Comparison of ENCODE assay signal across 1 cellular context in the genomic region with DNA sequence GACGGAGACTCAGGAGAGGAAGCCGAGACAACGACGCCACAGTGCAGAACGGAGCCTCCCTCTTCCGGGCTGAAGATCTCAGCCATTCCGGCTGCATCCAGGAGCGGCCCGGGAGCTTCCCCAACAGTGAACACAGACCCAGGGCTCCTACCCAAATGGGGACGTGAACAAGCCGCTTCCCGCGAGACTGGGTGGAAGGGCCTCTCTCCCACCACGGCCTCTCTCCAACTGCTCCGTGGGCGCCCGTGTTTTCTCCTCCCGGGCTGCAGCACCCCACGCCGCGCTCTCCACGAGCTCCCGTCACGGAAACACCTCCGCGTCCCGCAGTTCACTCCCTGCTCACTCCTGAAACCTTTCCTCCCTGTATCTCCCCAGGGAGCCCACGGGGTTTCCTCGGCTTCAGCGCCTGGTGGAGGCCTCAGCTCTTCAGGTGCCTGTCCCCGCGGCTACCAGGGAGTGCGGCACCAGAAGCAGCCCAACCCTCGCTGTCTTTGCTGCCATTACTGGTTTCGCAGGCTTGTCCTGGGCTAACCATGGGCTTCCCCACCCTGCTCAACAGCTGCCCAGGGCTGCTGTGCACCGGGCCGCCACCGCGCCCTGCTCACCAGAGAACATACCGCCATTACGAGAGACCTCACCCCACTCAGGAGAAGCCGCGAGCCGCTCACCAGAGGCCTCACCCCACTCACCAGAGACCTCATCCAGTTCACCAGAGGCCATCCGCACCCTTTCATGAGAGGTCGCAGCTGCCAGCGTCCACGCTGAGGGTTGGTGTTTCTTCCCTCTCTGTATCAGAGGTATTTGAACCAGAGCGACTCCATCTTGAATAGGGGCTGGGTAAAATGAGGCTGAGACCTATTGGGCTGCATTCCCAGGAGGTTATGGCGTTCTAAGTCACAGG.
TF ChIP-seq lines count a peak whose summit lies in the region.

No MANE protein-coding gene starts in this region.

TF ChIP-seq in K562, 482 proteins besides CTCF, POLR2A, EP300 and RAD21 (continued from another document and continues in another):
- TF ChIP-seq, protein P1, sequence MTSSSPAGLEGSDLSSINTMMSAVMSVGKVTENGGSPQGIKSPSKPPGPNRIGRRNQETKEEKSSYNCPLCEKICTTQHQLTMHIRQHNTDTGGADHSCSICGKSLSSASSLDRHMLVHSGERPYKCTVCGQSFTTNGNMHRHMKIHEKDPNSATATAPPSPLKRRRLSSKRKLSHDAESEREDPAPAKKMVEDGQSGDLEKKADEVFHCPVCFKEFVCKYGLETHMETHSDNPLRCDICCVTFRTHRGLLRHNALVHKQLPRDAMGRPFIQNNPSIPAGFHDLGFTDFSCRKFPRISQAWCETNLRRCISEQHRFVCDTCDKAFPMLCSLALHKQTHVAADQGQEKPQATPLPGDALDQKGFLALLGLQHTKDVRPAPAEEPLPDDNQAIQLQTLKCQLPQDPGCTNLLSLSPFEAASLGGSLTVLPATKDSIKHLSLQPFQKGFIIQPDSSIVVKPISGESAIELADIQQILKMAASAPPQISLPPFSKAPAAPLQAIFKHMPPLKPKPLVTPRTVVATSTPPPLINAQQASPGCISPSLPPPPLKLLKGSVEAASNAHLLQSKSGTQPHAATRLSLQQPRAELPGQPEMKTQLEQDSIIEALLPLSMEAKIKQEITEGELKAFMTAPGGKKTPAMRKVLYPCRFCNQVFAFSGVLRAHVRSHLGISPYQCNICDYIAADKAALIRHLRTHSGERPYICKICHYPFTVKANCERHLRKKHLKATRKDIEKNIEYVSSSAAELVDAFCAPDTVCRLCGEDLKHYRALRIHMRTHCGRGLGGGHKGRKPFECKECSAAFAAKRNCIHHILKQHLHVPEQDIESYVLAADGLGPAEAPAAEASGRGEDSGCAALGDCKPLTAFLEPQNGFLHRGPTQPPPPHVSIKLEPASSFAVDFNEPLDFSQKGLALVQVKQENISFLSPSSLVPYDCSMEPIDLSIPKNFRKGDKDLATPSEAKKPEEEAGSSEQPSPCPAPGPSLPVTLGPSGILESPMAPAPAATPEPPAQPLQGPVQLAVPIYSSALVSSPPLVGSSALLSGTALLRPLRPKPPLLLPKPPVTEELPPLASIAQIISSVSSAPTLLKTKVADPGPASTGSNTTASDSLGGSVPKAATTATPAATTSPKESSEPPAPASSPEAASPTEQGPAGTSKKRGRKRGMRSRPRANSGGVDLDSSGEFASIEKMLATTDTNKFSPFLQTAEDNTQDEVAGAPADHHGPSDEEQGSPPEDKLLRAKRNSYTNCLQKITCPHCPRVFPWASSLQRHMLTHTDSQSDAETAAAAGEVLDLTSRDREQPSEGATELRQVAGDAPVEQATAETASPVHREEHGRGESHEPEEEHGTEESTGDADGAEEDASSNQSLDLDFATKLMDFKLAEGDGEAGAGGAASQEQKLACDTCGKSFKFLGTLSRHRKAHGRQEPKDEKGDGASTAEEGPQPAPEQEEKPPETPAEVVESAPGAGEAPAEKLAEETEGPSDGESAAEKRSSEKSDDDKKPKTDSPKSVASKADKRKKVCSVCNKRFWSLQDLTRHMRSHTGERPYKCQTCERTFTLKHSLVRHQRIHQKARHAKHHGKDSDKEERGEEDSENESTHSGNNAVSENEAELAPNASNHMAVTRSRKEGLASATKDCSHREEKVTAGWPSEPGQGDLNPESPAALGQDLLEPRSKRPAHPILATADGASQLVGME (CRISPR knock-in tag; IDR thresholded peaks at IDR 0.05), result peak; percentile 100
- TF ChIP-seq, protein P2, sequence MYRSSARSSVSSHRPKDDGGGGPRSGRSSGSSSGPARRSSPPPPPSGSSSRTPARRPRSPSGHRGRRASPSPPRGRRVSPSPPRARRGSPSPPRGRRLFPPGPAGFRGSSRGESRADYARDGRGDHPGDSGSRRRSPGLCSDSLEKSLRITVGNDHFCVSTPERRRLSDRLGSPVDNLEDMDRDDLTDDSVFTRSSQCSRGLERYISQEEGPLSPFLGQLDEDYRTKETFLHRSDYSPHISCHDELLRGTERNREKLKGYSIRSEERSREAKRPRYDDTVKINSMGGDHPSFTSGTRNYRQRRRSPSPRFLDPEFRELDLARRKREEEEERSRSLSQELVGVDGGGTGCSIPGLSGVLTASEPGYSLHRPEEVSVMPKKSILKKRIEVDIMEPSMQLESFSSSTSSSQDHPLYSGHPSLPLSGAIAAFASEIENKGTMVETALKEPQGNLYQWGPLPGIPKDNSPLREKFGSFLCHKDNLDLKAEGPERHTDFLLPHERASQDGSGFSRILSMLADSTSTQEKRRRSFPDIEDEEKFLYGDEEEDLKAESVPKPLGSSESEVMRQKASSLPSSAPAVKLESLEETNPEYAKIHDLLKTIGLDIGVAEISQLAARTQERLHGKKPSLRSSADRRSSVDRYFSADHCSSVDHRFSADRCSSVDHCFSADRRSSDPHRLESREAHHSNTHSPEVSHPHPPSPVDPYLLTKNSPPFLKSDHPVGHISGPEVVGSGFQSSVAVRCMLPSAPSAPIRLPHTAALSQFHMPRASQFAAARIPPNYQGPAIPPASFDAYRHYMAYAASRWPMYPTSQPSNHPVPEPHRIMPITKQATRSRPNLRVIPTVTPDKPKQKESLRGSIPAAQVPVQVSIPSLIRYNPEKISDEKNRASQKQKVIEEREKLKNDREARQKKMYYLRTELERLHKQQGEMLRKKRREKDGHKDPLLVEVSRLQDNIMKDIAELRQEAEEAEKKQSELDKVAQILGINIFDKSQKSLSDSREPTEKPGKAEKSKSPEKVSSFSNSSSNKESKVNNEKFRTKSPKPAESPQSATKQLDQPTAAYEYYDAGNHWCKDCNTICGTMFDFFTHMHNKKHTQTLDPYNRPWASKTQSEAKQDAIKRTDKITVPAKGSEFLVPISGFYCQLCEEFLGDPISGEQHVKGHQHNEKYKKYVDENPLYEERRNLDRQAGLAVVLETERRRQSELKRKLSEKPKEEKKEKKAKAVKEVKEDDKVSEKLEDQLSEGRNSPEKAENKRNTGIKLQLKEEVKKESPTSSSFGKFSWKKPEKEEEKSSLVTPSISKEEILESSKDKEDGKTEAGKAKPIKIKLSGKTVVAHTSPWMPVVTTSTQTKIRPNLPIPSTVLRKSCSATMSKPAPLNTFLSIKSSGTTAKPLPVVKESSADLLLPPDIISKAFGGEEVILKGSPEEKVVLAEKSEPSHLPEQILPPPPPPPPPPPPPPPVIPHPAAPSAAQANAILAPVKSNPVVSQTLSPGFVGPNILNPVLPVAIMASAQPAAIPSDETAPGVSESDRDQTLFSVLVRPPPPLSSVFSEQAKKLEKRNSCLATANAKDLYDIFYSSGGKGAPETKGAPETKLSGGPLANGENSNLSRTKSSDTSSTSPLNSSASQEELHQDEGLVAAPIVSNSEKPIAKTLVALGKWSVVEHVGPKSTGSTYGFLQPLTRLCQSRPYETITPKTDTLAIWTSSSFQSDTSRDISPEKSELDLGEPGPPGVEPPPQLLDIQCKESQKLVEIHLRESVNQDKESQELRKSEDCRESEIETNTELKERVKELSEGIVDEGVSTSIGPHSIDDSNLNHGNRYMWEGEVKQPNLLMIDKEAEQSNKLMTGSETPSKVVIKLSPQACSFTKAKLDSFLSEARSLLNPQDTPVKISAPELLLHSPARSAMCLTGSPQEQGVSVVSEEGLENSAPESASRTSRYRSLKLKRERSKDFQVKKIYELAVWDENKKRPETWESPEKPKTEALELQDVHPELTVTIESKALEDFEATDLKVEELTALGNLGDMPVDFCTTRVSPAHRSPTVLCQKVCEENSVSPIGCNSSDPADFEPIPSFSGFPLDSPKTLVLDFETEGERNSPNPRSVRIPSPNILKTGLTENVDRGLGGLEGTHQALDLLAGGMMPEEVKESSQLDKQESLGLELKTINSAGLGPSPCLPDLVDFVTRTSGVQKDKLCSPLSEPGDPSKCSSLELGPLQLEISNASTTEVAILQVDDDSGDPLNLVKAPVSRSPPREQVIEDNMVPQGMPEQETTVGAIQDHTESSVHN (IDR thresholded peaks at IDR 0.05; ENCODE audit: borderline replicate concordance in 1 of 2, low read depth in 1 of 2), result no peak
- TF ChIP-seq KDM4B (IDR thresholded peaks at IDR 0.05; ENCODE audit: borderline replicate concordance in 2 of 2, low read depth in 1 of 2) (no peak), ZNF124 (CRISPR knock-in tag; IDR thresholded peaks at IDR 0.05) (no peak), PCBP2 (IDR thresholded peaks at IDR 0.05; ENCODE audit: low read depth, low read length, poor library complexity, severe bottlenecking) (no peak), CBFA2T3 (IDR thresholded peaks at IDR 0.05) (no peak), NCOR1 (IDR thresholded peaks at IDR 0.05) (no peak), ZNF165 (CRISPR knock-in tag; IDR thresholded peaks at IDR 0.05; ENCODE audit: borderline replicate concordance) (peak; percentile 100), ZNF586 (CRISPR knock-in tag; conservative IDR thresholded peaks at IDR 0.05) (peak; percentile 98), FOS (IDR thresholded peaks at IDR 0.05; ENCODE audit: extremely low read depth, insufficient read length) (no peak), FUS (optimal IDR thresholded peaks at IDR 0.05; ENCODE audit: low read depth, low read length) (no peak)
- TF ChIP-seq, protein P3, sequence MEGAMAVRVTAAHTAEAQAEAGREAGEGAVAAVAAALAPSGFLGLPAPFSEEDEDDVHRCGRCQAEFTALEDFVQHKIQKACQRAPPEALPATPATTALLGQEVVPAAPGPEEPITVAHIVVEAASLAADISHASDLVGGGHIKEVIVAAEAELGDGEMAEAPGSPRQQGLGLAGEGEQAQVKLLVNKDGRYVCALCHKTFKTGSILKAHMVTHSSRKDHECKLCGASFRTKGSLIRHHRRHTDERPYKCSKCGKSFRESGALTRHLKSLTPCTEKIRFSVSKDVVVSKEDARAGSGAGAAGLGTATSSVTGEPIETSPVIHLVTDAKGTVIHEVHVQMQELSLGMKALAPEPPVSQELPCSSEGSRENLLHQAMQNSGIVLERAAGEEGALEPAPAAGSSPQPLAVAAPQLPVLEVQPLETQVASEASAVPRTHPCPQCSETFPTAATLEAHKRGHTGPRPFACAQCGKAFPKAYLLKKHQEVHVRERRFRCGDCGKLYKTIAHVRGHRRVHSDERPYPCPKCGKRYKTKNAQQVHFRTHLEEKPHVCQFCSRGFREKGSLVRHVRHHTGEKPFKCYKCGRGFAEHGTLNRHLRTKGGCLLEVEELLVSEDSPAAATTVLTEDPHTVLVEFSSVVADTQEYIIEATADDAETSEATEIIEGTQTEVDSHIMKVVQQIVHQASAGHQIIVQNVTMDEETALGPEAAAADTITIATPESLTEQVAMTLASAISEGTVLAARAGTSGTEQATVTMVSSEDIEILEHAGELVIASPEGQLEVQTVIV (CRISPR knock-in tag; IDR thresholded peaks at IDR 0.05; ENCODE audit: borderline replicate concordance), result peak; percentile 89
- TF ChIP-seq, protein P4, sequence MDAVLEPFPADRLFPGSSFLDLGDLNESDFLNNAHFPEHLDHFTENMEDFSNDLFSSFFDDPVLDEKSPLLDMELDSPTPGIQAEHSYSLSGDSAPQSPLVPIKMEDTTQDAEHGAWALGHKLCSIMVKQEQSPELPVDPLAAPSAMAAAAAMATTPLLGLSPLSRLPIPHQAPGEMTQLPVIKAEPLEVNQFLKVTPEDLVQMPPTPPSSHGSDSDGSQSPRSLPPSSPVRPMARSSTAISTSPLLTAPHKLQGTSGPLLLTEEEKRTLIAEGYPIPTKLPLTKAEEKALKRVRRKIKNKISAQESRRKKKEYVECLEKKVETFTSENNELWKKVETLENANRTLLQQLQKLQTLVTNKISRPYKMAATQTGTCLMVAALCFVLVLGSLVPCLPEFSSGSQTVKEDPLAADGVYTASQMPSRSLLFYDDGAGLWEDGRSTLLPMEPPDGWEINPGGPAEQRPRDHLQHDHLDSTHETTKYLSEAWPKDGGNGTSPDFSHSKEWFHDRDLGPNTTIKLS (IDR thresholded peaks at IDR 0.05; ENCODE audit: borderline replicate concordance, low read depth), result no peak
- TF ChIP-seq, protein P5, sequence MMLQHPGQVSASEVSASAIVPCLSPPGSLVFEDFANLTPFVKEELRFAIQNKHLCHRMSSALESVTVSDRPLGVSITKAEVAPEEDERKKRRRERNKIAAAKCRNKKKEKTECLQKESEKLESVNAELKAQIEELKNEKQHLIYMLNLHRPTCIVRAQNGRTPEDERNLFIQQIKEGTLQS (IDR thresholded peaks at IDR 0.05), result no peak
- TF ChIP-seq, protein P5 (CRISPR knock-in tag; conservative IDR thresholded peaks at IDR 0.05), result no peak
- TF ChIP-seq, protein P6, sequence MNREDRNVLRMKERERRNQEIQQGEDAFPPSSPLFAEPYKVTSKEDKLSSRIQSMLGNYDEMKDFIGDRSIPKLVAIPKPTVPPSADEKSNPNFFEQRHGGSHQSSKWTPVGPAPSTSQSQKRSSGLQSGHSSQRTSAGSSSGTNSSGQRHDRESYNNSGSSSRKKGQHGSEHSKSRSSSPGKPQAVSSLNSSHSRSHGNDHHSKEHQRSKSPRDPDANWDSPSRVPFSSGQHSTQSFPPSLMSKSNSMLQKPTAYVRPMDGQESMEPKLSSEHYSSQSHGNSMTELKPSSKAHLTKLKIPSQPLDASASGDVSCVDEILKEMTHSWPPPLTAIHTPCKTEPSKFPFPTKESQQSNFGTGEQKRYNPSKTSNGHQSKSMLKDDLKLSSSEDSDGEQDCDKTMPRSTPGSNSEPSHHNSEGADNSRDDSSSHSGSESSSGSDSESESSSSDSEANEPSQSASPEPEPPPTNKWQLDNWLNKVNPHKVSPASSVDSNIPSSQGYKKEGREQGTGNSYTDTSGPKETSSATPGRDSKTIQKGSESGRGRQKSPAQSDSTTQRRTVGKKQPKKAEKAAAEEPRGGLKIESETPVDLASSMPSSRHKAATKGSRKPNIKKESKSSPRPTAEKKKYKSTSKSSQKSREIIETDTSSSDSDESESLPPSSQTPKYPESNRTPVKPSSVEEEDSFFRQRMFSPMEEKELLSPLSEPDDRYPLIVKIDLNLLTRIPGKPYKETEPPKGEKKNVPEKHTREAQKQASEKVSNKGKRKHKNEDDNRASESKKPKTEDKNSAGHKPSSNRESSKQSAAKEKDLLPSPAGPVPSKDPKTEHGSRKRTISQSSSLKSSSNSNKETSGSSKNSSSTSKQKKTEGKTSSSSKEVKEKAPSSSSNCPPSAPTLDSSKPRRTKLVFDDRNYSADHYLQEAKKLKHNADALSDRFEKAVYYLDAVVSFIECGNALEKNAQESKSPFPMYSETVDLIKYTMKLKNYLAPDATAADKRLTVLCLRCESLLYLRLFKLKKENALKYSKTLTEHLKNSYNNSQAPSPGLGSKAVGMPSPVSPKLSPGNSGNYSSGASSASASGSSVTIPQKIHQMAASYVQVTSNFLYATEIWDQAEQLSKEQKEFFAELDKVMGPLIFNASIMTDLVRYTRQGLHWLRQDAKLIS (CRISPR knock-in tag; IDR thresholded peaks at IDR 0.05), result no peak
- TF ChIP-seq, protein P7, sequence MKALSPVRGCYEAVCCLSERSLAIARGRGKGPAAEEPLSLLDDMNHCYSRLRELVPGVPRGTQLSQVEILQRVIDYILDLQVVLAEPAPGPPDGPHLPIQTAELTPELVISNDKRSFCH (CRISPR knock-in tag; IDR thresholded peaks at IDR 0.05), result peak; percentile 97
- TF ChIP-seq, protein P7 (tag; IDR thresholded peaks at IDR 0.05), result peak; percentile 100
- TF ChIP-seq, protein P8, sequence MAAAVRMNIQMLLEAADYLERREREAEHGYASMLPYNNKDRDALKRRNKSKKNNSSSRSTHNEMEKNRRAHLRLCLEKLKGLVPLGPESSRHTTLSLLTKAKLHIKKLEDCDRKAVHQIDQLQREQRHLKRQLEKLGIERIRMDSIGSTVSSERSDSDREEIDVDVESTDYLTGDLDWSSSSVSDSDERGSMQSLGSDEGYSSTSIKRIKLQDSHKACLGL (CRISPR knock-in tag; IDR thresholded peaks at IDR 0.05; ENCODE audit: borderline replicate concordance, poor library complexity, severe bottlenecking), result peak; percentile 84
